16 cellular contexts compared by ENCODE assay signal in the genomic region with DNA sequence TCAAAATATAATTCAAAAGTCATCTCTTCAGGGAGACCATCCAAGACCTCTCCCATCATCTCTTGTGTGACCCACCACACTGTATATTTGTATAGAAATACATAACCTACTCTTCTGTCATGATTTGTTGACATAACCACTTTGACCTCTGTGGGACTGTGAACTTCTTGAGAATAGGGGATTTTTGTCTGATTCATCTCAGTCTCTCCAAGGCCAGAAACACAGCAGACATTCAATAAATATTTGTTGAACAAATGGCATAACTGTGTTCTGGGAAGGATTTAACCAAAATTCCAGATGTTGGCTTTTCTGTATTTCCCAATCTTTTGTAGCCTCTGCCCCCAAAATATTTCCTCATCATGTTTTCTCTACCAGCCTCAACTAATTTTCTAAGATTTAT.
A peak's percentile ranks its signal among the peaks of the same experiment; 100 is the strongest.
DNase-seq lines count a peak whose midpoint lies in the region; ATAC-seq, FAIRE-seq and TF ChIP-seq lines count a peak whose summit lies in the region.
"Had no signal": no experiment of that assay in that cellular context is flagged by ENCODE, and none has a peak within 500 bp of the region (broad histone marks: within the 10 kb centered on the region; RNA-seq: fewer than 3 reads in every experiment).

No MANE protein-coding gene starts in this region.

- H3K27me3 Mint-ChIP-seq in chondrocyte (ENCODE audit: low read depth) (no peaks in the 10 kb centered on the region), endodermal cell (ENCODE audit: insufficient read depth) (no peaks in the 10 kb centered on the region)
- H3K27me3 Mint-ChIP-seq in CD8-positive, alpha-beta T cell (ENCODE audit: low read depth), result no peaks in the 10 kb centered on the region
- H3K27me3 Mint-ChIP-seq: activated T-cell treated with anti-CD3 and anti-CD28 coated beads, Interleukin-2, amount 50 U/mL, for 24 hours had no signal

- no peaks in the 10 kb centered on the region for H3K9me3 Mint-ChIP-seq in chondrocyte (ENCODE audit: low read depth)
- H3K9me3 Mint-ChIP-seq in endodermal cell, result no peaks in the 10 kb centered on the region
- H3K9me3 Mint-ChIP-seq in CD8-positive, alpha-beta T cell, result peaks cover 14% of the 10 kb centered on the region
- H3K9me3 Mint-ChIP-seq: neural progenitor cell had no signal

- no peak for TF ChIP-seq CTCF in A549 (IDR thresholded peaks at IDR 0.05)
- TF ChIP-seq CTCF in chondrocyte (IDR thresholded peaks at IDR 0.05), result no peak
- no peak for TF ChIP-seq CTCF in kidney epithelial cell (IDR thresholded peaks at IDR 0.05; ENCODE audit: insufficient read depth, low read length, poor library complexity, severe bottlenecking)
- no peak for TF ChIP-seq CTCF in endodermal cell (conservative IDR thresholded peaks at IDR 0.05)
- no peak for TF ChIP-seq CTCF in CD8-positive, alpha-beta T cell (IDR thresholded peaks at IDR 0.05)

- H3K4me3 ChIP-seq in A549 (no peak overlapping the region), kidney epithelial cell (ENCODE audit: low read depth, low read length) (no peak overlapping the region), endodermal cell (ENCODE audit: low read length) (no peak overlapping the region)
- H3K4me3 ChIP-seq in CD8-positive, alpha-beta T cell (ENCODE audit: low read depth, low read length), result no peak overlapping the region
- H3K4me3 ChIP-seq: ascending aorta, neural progenitor cell had no signal

- H3K27ac ChIP-seq in A549 (peak overlapping the region in 1 of 2 experiments; percentile 54; a peak in 2 of 6 replicates), endodermal cell (ENCODE audit: low read depth, low read length) (no peak overlapping the region)
- H3K27ac ChIP-seq in CD8-positive, alpha-beta T cell (ENCODE audit: low read depth, low read length), result no peak overlapping the region
- H3K27ac ChIP-seq: neural progenitor cell had no signal

- peaks cover 11% of the 10 kb centered on the region; the same call in 2 of the 3 replicates for H3K4me1 ChIP-seq in A549
- no peaks in the 10 kb centered on the region for H3K4me1 ChIP-seq in endodermal cell (ENCODE audit: control insufficient read depth, insufficient read depth, low read length)
- H3K4me1 ChIP-seq in CD8-positive, alpha-beta T cell (ENCODE audit: insufficient read depth, low read length), result no peaks in the 10 kb centered on the region
- H3K4me1 ChIP-seq: ascending aorta, neural progenitor cell had no signal

- POLR2A ChIA-PET in A549 (lab: Yijun Ruan, JAX), result no interaction called here
- POLR2A ChIA-PET in CD8-positive, alpha-beta T cell (lab: Charles Lee), result no interaction called here

- H3K27me3 ChIP-seq in kidney epithelial cell (ENCODE audit: control insufficient read depth, insufficient read depth, low read length), result no peaks in the 10 kb centered on the region
- no peaks in the 10 kb centered on the region for H3K27me3 ChIP-seq in endodermal cell (ENCODE audit: control insufficient read depth, insufficient read depth, low read length, poor library complexity, severe bottlenecking)
- no peaks in the 10 kb centered on the region for H3K27me3 ChIP-seq in CD8-positive, alpha-beta T cell (ENCODE audit: insufficient read depth, low read length)
- H3K27me3 ChIP-seq: ascending aorta, neural progenitor cell had no signal

- H3K4me3 Mint-ChIP-seq in chondrocyte (ENCODE audit: unreplicated experiment), result no peak overlapping the region
- no peak overlapping the region for H3K4me3 Mint-ChIP-seq in endodermal cell
- no peak overlapping the region for H3K4me3 Mint-ChIP-seq in CD8-positive, alpha-beta T cell
- H3K4me3 Mint-ChIP-seq: activated T-cell treated with anti-CD3 and anti-CD28 coated beads, Interleukin-2, amount 50 U/mL, for 24 hours; neural progenitor cell had no signal

- ATAC-seq in A549, result peak; percentile 68 to 84; a peak in 5 of 6 replicates
- no peak for ATAC-seq in HG02884 (IDR thresholded peaks at IDR 0.05; ENCODE audit: unreplicated experiment)
- ATAC-seq in CD8-positive, alpha-beta T cell, result no peak
- ATAC-seq: activated CD4-positive, CD25-positive, alpha-beta regulatory T cell treated with anti-CD3 and anti-CD28 coated beads, Interleukin-2, amount 50 U/mL, for 24 hours had no signal

- peak overlapping the region; percentile 26 for H3K4me2 ChIP-seq in A549
- H3K4me2 ChIP-seq: neural progenitor cell had no signal

- H3K9ac ChIP-seq in endodermal cell (ENCODE audit: extremely low read depth, low read length, poor library complexity, severe bottlenecking), result no peak overlapping the region
- H3K9ac ChIP-seq: neural progenitor cell had no signal

- CTCF ChIA-PET in A549 (lab: Yijun Ruan, JAX), result no interaction called here
- CTCF ChIA-PET in CD8-positive, alpha-beta T cell (lab: Charles Lee), result no interaction called here

- peak overlapping the region; percentile 84 for H3K27ac Mint-ChIP-seq in chondrocyte (ENCODE audit: unreplicated experiment)
- H3K27ac Mint-ChIP-seq in endodermal cell, result no peak overlapping the region
- no peak overlapping the region for H3K27ac Mint-ChIP-seq in CD8-positive, alpha-beta T cell
- H3K27ac Mint-ChIP-seq: activated T-cell treated with anti-CD3 and anti-CD28 coated beads, Interleukin-2, amount 50 U/mL, for 24 hours; neural progenitor cell had no signal

- H3K4me1 Mint-ChIP-seq in chondrocyte (ENCODE audit: low read depth) (peaks cover 58% of the 10 kb centered on the region), endodermal cell (no peaks in the 10 kb centered on the region)
- no peaks in the 10 kb centered on the region for H3K4me1 Mint-ChIP-seq in CD8-positive, alpha-beta T cell (ENCODE audit: low read depth)
- H3K4me1 Mint-ChIP-seq: neural progenitor cell had no signal

- H3K36me3 ChIP-seq in kidney epithelial cell (ENCODE audit: control insufficient read depth, insufficient read depth, low read length) (no peaks in the 10 kb centered on the region), endodermal cell (ENCODE audit: control insufficient read depth, insufficient read depth, low read length) (no peaks in the 10 kb centered on the region)
- H3K36me3 ChIP-seq in CD8-positive, alpha-beta T cell (ENCODE audit: insufficient read depth, low read length), result no peaks in the 10 kb centered on the region
- H3K36me3 ChIP-seq: neural progenitor cell had no signal

- no peak for TF ChIP-seq POLR2A in A549 (IDR thresholded peaks at IDR 0.05; ENCODE audit: low read length)

- no peak for FAIRE-seq in A549 (lab: Jason Lieb, UNC)

- 0 out of 5 replicates have a peak, but pooled peaks have one; percentile 13 to 42 for TF ChIP-seq EP300 in A549 (IDR thresholded peaks at IDR 0.05)

- H3K36me3 Mint-ChIP-seq in chondrocyte (ENCODE audit: low read depth) (peaks cover 48% of the 10 kb centered on the region), endodermal cell (ENCODE audit: low read depth) (no peaks in the 10 kb centered on the region)
- H3K36me3 Mint-ChIP-seq in CD8-positive, alpha-beta T cell, result no peaks in the 10 kb centered on the region

- intact Hi-C loops in CD8-positive, alpha-beta T cell (cut with DNase I, micrococcal nuclease), result no loop called here

- DNase-seq in A549 (ENCODE audit: low read depth in 1 of 2, low spot score in 1 of 2) (peak in 1 of 2 experiments; percentile 64), H4 (ENCODE audit: low spot score) (peak; percentile 25), chondrocyte (ENCODE audit: low spot score) (no peak), kidney epithelial cell (ENCODE audit: low read depth) (peak; percentile 5), endodermal cell (no peak), HK-2 (ENCODE audit: unreplicated experiment) (no peak)
- DNase-seq in CD8-positive, alpha-beta T cell, result no peak
- DNase-seq: activated T-cell treated with anti-CD3 and anti-CD28 coated beads, Interleukin-2, amount 50 U/mL, for 24 hours; AML-193; DND-41; KBM-7; NCI-H2029 treated with DMSO at 0.1 percent for 48 hours had no signal

- H3K9me3 ChIP-seq in A549 (no peaks in the 10 kb centered on the region), endodermal cell (ENCODE audit: control insufficient read depth, low read length) (no peaks in the 10 kb centered on the region)
- H3K9me3 ChIP-seq in CD8-positive, alpha-beta T cell (ENCODE audit: low read length), result no peaks in the 10 kb centered on the region
- H3K9me3 ChIP-seq: ascending aorta had no signal

- no peak for TF ChIP-seq RAD21 in A549 (conservative IDR thresholded peaks at IDR 0.05 in 1 of 2, IDR thresholded peaks at IDR 0.05 in 1 of 2)

TF ChIP-seq in A549, 52 proteins besides CTCF, POLR2A, EP300 and RAD21 (continues in another document):
- TF ChIP-seq RARB (CRISPR knock-in tag; IDR thresholded peaks at IDR 0.05) (no peak), CHD4 (IDR thresholded peaks at IDR 0.05; ENCODE audit: borderline replicate concordance) (no peak), CEBPB (IDR thresholded peaks at IDR 0.05) (peak; percentile 41 to 49; a peak in 2 of 4 replicates), FOXS1 (CRISPR knock-in tag; IDR thresholded peaks at IDR 0.05) (no peak), RCOR1 (IDR thresholded peaks at IDR 0.05; ENCODE audit: low read depth, low read length) (no peak), SMC3 (IDR thresholded peaks at IDR 0.05) (no peak), KDM1A (IDR thresholded peaks at IDR 0.05; ENCODE audit: low read depth) (no peak), SREBF2 (IDR thresholded peaks at IDR 0.05) (no peak), RFX5 (IDR thresholded peaks at IDR 0.05) (no peak), BHLHE40 (IDR thresholded peaks at IDR 0.05; ENCODE audit: low read depth, low read length) (no peak), KDM5A (IDR thresholded peaks at IDR 0.05) (no peak)
- TF ChIP-seq, protein P1, sequence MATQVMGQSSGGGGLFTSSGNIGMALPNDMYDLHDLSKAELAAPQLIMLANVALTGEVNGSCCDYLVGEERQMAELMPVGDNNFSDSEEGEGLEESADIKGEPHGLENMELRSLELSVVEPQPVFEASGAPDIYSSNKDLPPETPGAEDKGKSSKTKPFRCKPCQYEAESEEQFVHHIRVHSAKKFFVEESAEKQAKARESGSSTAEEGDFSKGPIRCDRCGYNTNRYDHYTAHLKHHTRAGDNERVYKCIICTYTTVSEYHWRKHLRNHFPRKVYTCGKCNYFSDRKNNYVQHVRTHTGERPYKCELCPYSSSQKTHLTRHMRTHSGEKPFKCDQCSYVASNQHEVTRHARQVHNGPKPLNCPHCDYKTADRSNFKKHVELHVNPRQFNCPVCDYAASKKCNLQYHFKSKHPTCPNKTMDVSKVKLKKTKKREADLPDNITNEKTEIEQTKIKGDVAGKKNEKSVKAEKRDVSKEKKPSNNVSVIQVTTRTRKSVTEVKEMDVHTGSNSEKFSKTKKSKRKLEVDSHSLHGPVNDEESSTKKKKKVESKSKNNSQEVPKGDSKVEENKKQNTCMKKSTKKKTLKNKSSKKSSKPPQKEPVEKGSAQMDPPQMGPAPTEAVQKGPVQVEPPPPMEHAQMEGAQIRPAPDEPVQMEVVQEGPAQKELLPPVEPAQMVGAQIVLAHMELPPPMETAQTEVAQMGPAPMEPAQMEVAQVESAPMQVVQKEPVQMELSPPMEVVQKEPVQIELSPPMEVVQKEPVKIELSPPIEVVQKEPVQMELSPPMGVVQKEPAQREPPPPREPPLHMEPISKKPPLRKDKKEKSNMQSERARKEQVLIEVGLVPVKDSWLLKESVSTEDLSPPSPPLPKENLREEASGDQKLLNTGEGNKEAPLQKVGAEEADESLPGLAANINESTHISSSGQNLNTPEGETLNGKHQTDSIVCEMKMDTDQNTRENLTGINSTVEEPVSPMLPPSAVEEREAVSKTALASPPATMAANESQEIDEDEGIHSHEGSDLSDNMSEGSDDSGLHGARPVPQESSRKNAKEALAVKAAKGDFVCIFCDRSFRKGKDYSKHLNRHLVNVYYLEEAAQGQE (IDR thresholded peaks at IDR 0.05), result no peak

Comparison
In these comparisons a context has a peak if more than half of its experiments do, and no peak if none do; other contexts are left out.
1. ATAC-seq: peak in A549 (2 of 2); none in HG02884 (single experiment) and CD8-positive, alpha-beta T cell (single experiment).
2. DNase-seq: peak in H4 (single experiment) and kidney epithelial cell (single experiment); none in chondrocyte (single experiment), endodermal cell (single experiment), HK-2 (single experiment) and CD8-positive, alpha-beta T cell (0 of 7).